ENCODE assay signal across 20 cellular contexts in the genomic region with DNA sequence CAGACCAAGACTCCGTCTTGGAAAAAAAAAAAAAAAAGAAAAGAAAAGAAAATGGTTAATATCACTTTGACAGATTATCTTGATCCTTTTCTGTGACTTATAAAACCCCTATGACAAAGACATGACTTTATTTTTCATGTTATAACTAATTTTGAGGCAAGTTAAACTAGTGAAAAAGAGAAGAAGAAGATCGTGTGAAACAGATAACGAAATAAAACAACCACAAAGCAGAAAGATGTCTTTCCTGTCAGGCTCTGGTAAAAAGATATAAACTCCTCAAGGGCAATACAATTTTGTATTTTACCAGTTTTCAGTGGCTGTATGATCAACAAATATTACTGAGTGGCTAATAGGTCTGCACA. TPM values are rescaled to one million over a fixed set of nuclear protein-coding genes. Genes with fewer than 3 reads are reported as not detected.
DNase-seq lines count a peak whose midpoint lies in the region; ATAC-seq and TF ChIP-seq lines count a peak whose summit lies in the region.
"Had no signal": no experiment of that assay in that cellular context is flagged by ENCODE, and none has a peak within 500 bp of the region (broad histone marks: within the 10 kb centered on the region; RNA-seq: fewer than 3 reads in every experiment).

No MANE protein-coding gene starts in this region.

- ATAC-seq in GM23338 (no peak), GM19324 (IDR thresholded peaks at IDR 0.05; ENCODE audit: low FRiP score, unreplicated experiment) (no peak), HG02885 (IDR thresholded peaks at IDR 0.05; ENCODE audit: poor library complexity, unreplicated experiment) (no peak)
- ATAC-seq: heart right ventricle, left colon had no signal

- H3K4me2 ChIP-seq in GM23338 (no peak overlapping the region), parathyroid adenoma (ENCODE audit: low read length) (no peak overlapping the region)

- H2AFZ ChIP-seq in GM23338 (0 out of 2 replicates have a peak overlapping the region, but pooled peaks have one; percentile 34), parathyroid adenoma (peak overlapping the region; percentile 48)

- no peak overlapping the region for H3K4me3 ChIP-seq in GM23338
- no peak overlapping the region for H3K4me3 ChIP-seq in parathyroid adenoma (ENCODE audit: low read depth, low read length)
- H3K4me3 ChIP-seq: heart right ventricle, right atrium auricular region, SJSA1 had no signal

- H3K9ac ChIP-seq in parathyroid adenoma: no peak overlapping the region

- H3K9me3 ChIP-seq in parathyroid adenoma (ENCODE audit: control insufficient read depth, low read length): no peaks in the 10 kb centered on the region
- H3K9me3 ChIP-seq: Caco-2, heart right ventricle, right atrium auricular region, SJSA1 had no signal

- 0 out of 2 replicates have a peak, but pooled peaks cover under 1% of the 10 kb centered on the region for H3K9me2 ChIP-seq in GM23338 (ENCODE audit: insufficient read depth)

- H3K27ac ChIP-seq in GM23338 (ENCODE audit: low read depth): no peak overlapping the region
- H3K27ac ChIP-seq in parathyroid adenoma: peak overlapping the region; percentile 13
- H3K27ac ChIP-seq: epithelial cell of prostate, right atrium auricular region, SJSA1 had no signal

- H3K36me3 Mint-ChIP-seq in activated CD4-positive, alpha-beta T cell treated with anti-CD3 and anti-CD28 coated beads, Interleukin-2, amount 10 ng/mL, durations not matched to agents 7 days and 5 days (ENCODE audit: low read depth): no peaks in the 10 kb centered on the region
- no peaks in the 10 kb centered on the region for H3K36me3 Mint-ChIP-seq in GM23338 (ENCODE audit: low read depth)
- peaks cover 2% of the 10 kb centered on the region for H3K36me3 Mint-ChIP-seq in activated T-helper 1 cell treated with anti-CD3 and anti-CD28 coated beads, Interleukin-12 subunit alpha, Interleukin-12 subunit beta, Interleukin-2, Interleukin-4 antibody, amounts not matched to agents 30 ng/mL and 10 ng/mL and 1 ng/mL, durations not matched to agents 14 hours and 24 hours and 36 hours (ENCODE audit: low read depth)
- H3K36me3 Mint-ChIP-seq: memory B cell, type B pancreatic cell had no signal

- H3K27me3 Mint-ChIP-seq in activated CD4-positive, alpha-beta T cell treated with anti-CD3 and anti-CD28 coated beads, Interleukin-2, amount 10 ng/mL, durations not matched to agents 7 days and 5 days: no peaks in the 10 kb centered on the region
- no peaks in the 10 kb centered on the region for H3K27me3 Mint-ChIP-seq in GM23338 (ENCODE audit: insufficient read depth, low read depth, poor library complexity)
- H3K27me3 Mint-ChIP-seq in activated T-helper 1 cell treated with anti-CD3 and anti-CD28 coated beads, Interleukin-12 subunit alpha, Interleukin-12 subunit beta, Interleukin-2, Interleukin-4 antibody, amounts not matched to agents 30 ng/mL and 10 ng/mL and 1 ng/mL, durations not matched to agents 14 hours and 24 hours and 36 hours (ENCODE audit: insufficient read depth): peaks cover 3% of the 10 kb centered on the region
- H3K27me3 Mint-ChIP-seq: type B pancreatic cell had no signal

- no peak for TF ChIP-seq CTCF in GM23338 (conservative IDR thresholded peaks at IDR 0.05; ENCODE audit: low read depth in 2 of 2)
- no peak for TF ChIP-seq CTCF in parathyroid adenoma (IDR thresholded peaks at IDR 0.05)

- peaks cover 3% of the 10 kb centered on the region for H3K9me3 Mint-ChIP-seq in activated CD4-positive, alpha-beta T cell treated with anti-CD3 and anti-CD28 coated beads, Interleukin-2, amount 10 ng/mL, durations not matched to agents 7 days and 5 days
- H3K9me3 Mint-ChIP-seq in GM23338: no peaks in the 10 kb centered on the region
- H3K9me3 Mint-ChIP-seq in activated T-helper 1 cell treated with anti-CD3 and anti-CD28 coated beads, Interleukin-12 subunit alpha, Interleukin-12 subunit beta, Interleukin-2, Interleukin-4 antibody, amounts not matched to agents 30 ng/mL and 10 ng/mL and 1 ng/mL, durations not matched to agents 14 hours and 24 hours and 36 hours: no peaks in the 10 kb centered on the region
- H3K9me3 Mint-ChIP-seq: memory B cell had no signal

- no peaks in the 10 kb centered on the region for H3F3A ChIP-seq in GM23338 (replicated peaks; ENCODE audit: low read depth)

- no peaks in the 10 kb centered on the region for H3K27me3 ChIP-seq in GM23338 (ENCODE audit: insufficient read depth)
- no peaks in the 10 kb centered on the region for H3K27me3 ChIP-seq in parathyroid adenoma (ENCODE audit: control insufficient read depth, insufficient read depth, low read length)
- H3K27me3 ChIP-seq: heart right ventricle, right atrium auricular region, SJSA1 had no signal

- peaks cover 24% of the 10 kb centered on the region for H3K4me1 Mint-ChIP-seq in activated CD4-positive, alpha-beta T cell treated with anti-CD3 and anti-CD28 coated beads, Interleukin-2, amount 10 ng/mL, durations not matched to agents 7 days and 5 days
- no peaks in the 10 kb centered on the region; the same call in 2 of the 3 replicates for H3K4me1 Mint-ChIP-seq in GM23338
- peaks cover 25% of the 10 kb centered on the region for H3K4me1 Mint-ChIP-seq in activated T-helper 1 cell treated with anti-CD3 and anti-CD28 coated beads, Interleukin-12 subunit alpha, Interleukin-12 subunit beta, Interleukin-2, Interleukin-4 antibody, amounts not matched to agents 30 ng/mL and 10 ng/mL and 1 ng/mL, durations not matched to agents 14 hours and 24 hours and 36 hours (ENCODE audit: low read depth)
- H3K4me1 Mint-ChIP-seq: memory B cell had no signal

- no peaks in the 10 kb centered on the region for H3K79me2 ChIP-seq in GM23338 (replicated peaks; ENCODE audit: insufficient read depth)
- no peaks in the 10 kb centered on the region for H3K79me2 ChIP-seq in parathyroid adenoma

- POLR2A ChIA-PET in activated CD4-positive, alpha-beta T cell treated with anti-CD3 and anti-CD28 coated beads, Interleukin-2, amount 10 ng/mL, durations not matched to agents 7 days and 5 days (lab: Charles Lee): no interaction called here

- H4K20me1 ChIP-seq in GM23338 (replicated peaks; ENCODE audit: insufficient read depth): no peaks in the 10 kb centered on the region

- intact Hi-C loops in activated T-helper 1 cell treated with anti-CD3 and anti-CD28 coated beads, Interleukin-12 subunit alpha, Interleukin-12 subunit beta, Interleukin-2, Interleukin-4 antibody, amounts not matched to agents 30 ng/mL and 10 ng/mL and 1 ng/mL, durations not matched to agents 14 hours and 24 hours and 36 hours (cut with micrococcal nuclease): loop anchor here (1.0 to 5.0 kb wide), 6 partner anchors 9 to 160 kb away; a partner anchor contains a TSS

- H3K36me3 ChIP-seq in GM23338 (ENCODE audit: insufficient read depth) (no peaks in the 10 kb centered on the region), parathyroid adenoma (ENCODE audit: control insufficient read depth, insufficient read depth, low read length) (no peaks in the 10 kb centered on the region)
- H3K36me3 ChIP-seq: heart right ventricle, right atrium auricular region, SJSA1 had no signal

- H3K4me1 ChIP-seq in GM23338 (ENCODE audit: insufficient read depth) (no peaks in the 10 kb centered on the region; the same call in 1 of the 2 replicates), parathyroid adenoma (peaks cover 11% of the 10 kb centered on the region)
- H3K4me1 ChIP-seq: right atrium auricular region had no signal

- H3K4me3 Mint-ChIP-seq in activated CD4-positive, alpha-beta T cell treated with anti-CD3 and anti-CD28 coated beads, Interleukin-2, amount 10 ng/mL, durations not matched to agents 7 days and 5 days: peak overlapping the region; percentile 23
- H3K4me3 Mint-ChIP-seq in GM23338: no peak overlapping the region
- no peak overlapping the region for H3K4me3 Mint-ChIP-seq in activated T-helper 1 cell treated with anti-CD3 and anti-CD28 coated beads, Interleukin-12 subunit alpha, Interleukin-12 subunit beta, Interleukin-2, Interleukin-4 antibody, amounts not matched to agents 30 ng/mL and 10 ng/mL and 1 ng/mL, durations not matched to agents 14 hours and 24 hours and 36 hours
- H3K4me3 Mint-ChIP-seq: memory B cell, type B pancreatic cell had no signal

- peak overlapping the region; percentile 63 for H3K27ac Mint-ChIP-seq in activated CD4-positive, alpha-beta T cell treated with anti-CD3 and anti-CD28 coated beads, Interleukin-2, amount 10 ng/mL, durations not matched to agents 7 days and 5 days
- no peak overlapping the region for H3K27ac Mint-ChIP-seq in GM23338
- peak overlapping the region; percentile 49 for H3K27ac Mint-ChIP-seq in activated T-helper 1 cell treated with anti-CD3 and anti-CD28 coated beads, Interleukin-12 subunit alpha, Interleukin-12 subunit beta, Interleukin-2, Interleukin-4 antibody, amounts not matched to agents 30 ng/mL and 10 ng/mL and 1 ng/mL, durations not matched to agents 14 hours and 24 hours and 36 hours
- H3K27ac Mint-ChIP-seq: memory B cell, type B pancreatic cell had no signal

- DNase-seq in activated CD4-positive, alpha-beta T cell treated with anti-CD3 and anti-CD28 coated beads, Interleukin-2, amount 10 ng/mL, durations not matched to agents 7 days and 5 days: no peak
- DNase-seq in activated CD4-positive, alpha-beta T cell treated with anti-CD3 and anti-CD28 coated beads, Interleukin-2, amount 50 U/mL, for 1 hour: no peak
- no peak for DNase-seq in GM23338 (ENCODE audit: low spot score)
- DNase-seq in activated T-helper 1 cell treated with anti-CD3 and anti-CD28 coated beads, Interleukin-12 subunit alpha, Interleukin-12 subunit beta, Interleukin-2, Interleukin-4 antibody, amounts not matched to agents 30 ng/mL and 10 ng/mL and 1 ng/mL, durations not matched to agents 14 hours and 24 hours and 36 hours (ENCODE audit: low spot score): no peak
- no peak for DNase-seq in NCI-H2081 (lab: John Stamatoyannopoulos, UW)
- DNase-seq: Caco-2, cerebellar nuclear complex, GOT3, heart right ventricle, left colon, NCI-H146, NCI-H524 had no signal

- CTCF ChIA-PET in activated CD4-positive, alpha-beta T cell treated with anti-CD3 and anti-CD28 coated beads, Interleukin-2, amount 10 ng/mL, durations not matched to agents 7 days and 5 days (lab: Charles Lee): no interaction called here

RNA-seq across cellular contexts. Expression of a gene that starts 13.4 kb away (rescaled TPM):
- 100 to 1,000 TPM in 1 of 2 experiments, 10 to 100 TPM in 1; 84.4 to 100 TPM for total RNA-seq in activated CD4-positive, alpha-beta T cell treated with anti-CD3 and anti-CD28 coated beads, Interleukin-2, amount 10 ng/mL, durations not matched to agents 7 days and 5 days
- 47.6 and 55.5 TPM in 2 replicates for total RNA-seq in GM23338 (2014; rRNA removed; shearing (Covaris generic))
- polyA plus RNA-seq in GM23338 (2016; fragmentation: Nextera tagmentation; extraction: Ambion mirVana): 94.8 and 111 TPM in 2 replicates
- 35.4 and 36.3 TPM in 2 replicates for total RNA-seq in activated T-helper 1 cell treated with anti-CD3 and anti-CD28 coated beads, Interleukin-12 subunit alpha, Interleukin-12 subunit beta, Interleukin-2, Interleukin-4 antibody, amounts not matched to agents 30 ng/mL and 10 ng/mL and 1 ng/mL, durations not matched to agents 14 hours and 24 hours and 36 hours
